ENCODE assay signal across 9 cellular contexts in genomic region chr20:21503345-21503744, GRCh38. TPM values are rescaled to one million over a fixed set of nuclear protein-coding genes. Genes with fewer than 3 reads are reported as not detected.
DNase-seq lines count a peak whose midpoint lies in the region; ATAC-seq, FAIRE-seq and TF ChIP-seq lines count a peak whose summit lies in the region.
"Had no signal": no experiment of that assay in that cellular context is flagged by ENCODE, and none has a peak within 500 bp of the region (broad histone marks: within the 10 kb centered on the region; RNA-seq: fewer than 3 reads in every experiment).

No MANE protein-coding gene starts in this region.

- H2BK20ac ChIP-seq in H1 (ENCODE audit: low read length): no peak overlapping the region
- no peak overlapping the region for H2BK20ac ChIP-seq in H9 (ENCODE audit: low read depth, low read length, poor library complexity, severe bottlenecking)

- POLR2A ChIA-PET in H1 (lab: Charles Lee; ENCODE audit: partially characterized antibody): interaction anchor here (1.8 kb wide), 1 partner anchor 18 kb away, joined by 4 read pairs; no protein-coding TSS in a partner anchor

- peaks cover 0 to 2% of the 10 kb centered on the region in 2 experiments; a peak in 3 of 5 replicates for H3K9me3 Mint-ChIP-seq in H9

- no peak overlapping the region for H3K27ac Mint-ChIP-seq in H9

- H2BK15ac ChIP-seq in H1 (ENCODE audit: low read length): peak overlapping the region; percentile 1; the same call in 1 of the 2 replicates
- H2BK15ac ChIP-seq in H9 (ENCODE audit: low read depth, low read length): no peak overlapping the region
- H2BK15ac ChIP-seq in mesendoderm (replicated peaks; ENCODE audit: low read depth): no peak overlapping the region

- no peak overlapping the region for H3K4ac ChIP-seq in H1 (replicated peaks; ENCODE audit: insufficient read length, low read depth, low read length)
- H3K4ac ChIP-seq in H9 (ENCODE audit: low read depth, low read length): no peak overlapping the region
- no peak overlapping the region for H3K4ac ChIP-seq in mesendoderm (ENCODE audit: low read depth, low read length)

- H3K27ac ChIP-seq in H1 (ENCODE audit: low read depth, low read length) (no peak overlapping the region), H9 (ENCODE audit: insufficient read length, low read depth, low read length) (no peak overlapping the region), upper lobe of right lung (no peak overlapping the region), mesendoderm (ENCODE audit: low read depth, low read length) (no peak overlapping the region)

- no peak for FAIRE-seq in H1 (lab: Jason Lieb, UNC)

- TF ChIP-seq POLR2A in H1 (IDR thresholded peaks at IDR 0.05; ENCODE audit: control extremely low read depth in 1 of 2, low read depth in 2 of 2, low read length in 2 of 2): no peak

- H2AK5ac ChIP-seq in H1 (ENCODE audit: low read depth, low read length) (no peak overlapping the region), H9 (ENCODE audit: insufficient read length, low read length) (no peak overlapping the region), mesendoderm (ENCODE audit: low read length) (no peak overlapping the region)

- TF ChIP-seq EP300 in H1 (IDR thresholded peaks at IDR 0.05; ENCODE audit: borderline replicate concordance in 1 of 2, low read depth in 2 of 2, low read length in 2 of 2): no peak

- DNase-seq in GM13976 (ENCODE audit: low spot score) (peak; percentile 70), H1 (ENCODE audit: low read depth in 1 of 2, low spot score in 2 of 2) (no peak), SW 1271 (lab: John Stamatoyannopoulos, UW) (no peak), H9 (no peak), upper lobe of right lung (no peak), mesendoderm (no peak)

- H2BK5ac ChIP-seq in H1 (ENCODE audit: low read depth, low read length) (no peak overlapping the region), H9 (ENCODE audit: insufficient read length, low read length) (no peak overlapping the region), mesendoderm (ENCODE audit: low read length) (no peak overlapping the region)

- H3K4me3 ChIP-seq in H1 (ENCODE audit: extremely low read depth in 1 of 4, insufficient read depth in 2 of 4, low read depth in 3 of 4, low read length in 4 of 4) (no peak overlapping the region), upper lobe of right lung (no peak overlapping the region), mesendoderm (ENCODE audit: low read length) (no peak overlapping the region)

- H4K5ac ChIP-seq in H1 (ENCODE audit: insufficient read length, low read depth, low read length) (no peak overlapping the region), H9 (ENCODE audit: insufficient read length, low read depth, low read length) (no peak overlapping the region), mesendoderm (ENCODE audit: low read length) (no peak overlapping the region)

- in situ Hi-C loops in GM13976 (cut with MboI; ENCODE audit: low sequenced_read_pairs, unreplicated experiment): loop anchor here (5.0 to 25.0 kb wide), 4 partner anchors 266 to 1141 kb away; partner anchors contain the start of genes INSM1 and LINC00237

- H3K23ac ChIP-seq in H1 (ENCODE audit: insufficient read length) (no peak overlapping the region), H9 (ENCODE audit: insufficient read length, low read depth, low read length) (no peak overlapping the region), mesendoderm (ENCODE audit: low read length) (no peak overlapping the region)

- intact Hi-C loops in upper lobe of right lung (cut with DNase I): loop anchor here (10.0 kb wide), 1 partner anchor 639 kb away; no protein-coding TSS in a partner anchor

- TF ChIP-seq RAD21 in H1 (IDR thresholded peaks at IDR 0.05 in 1 of 2, conservative IDR thresholded peaks at IDR 0.05 in 1 of 2; ENCODE audit: low read depth in 2 of 2, low read length in 2 of 2): no peak

- no peak overlapping the region for H2BK12ac ChIP-seq in H1 (ENCODE audit: low read depth, low read length)
- H2BK12ac ChIP-seq in H9 (ENCODE audit: insufficient read length, low read depth, low read length): no peak overlapping the region

- H3K79me2 ChIP-seq in H1 (ENCODE audit: control insufficient read depth in 1 of 2, insufficient read depth in 2 of 2, low read length in 2 of 2) (no peaks in the 10 kb centered on the region), H9 (ENCODE audit: insufficient read depth, low read length) (no peaks in the 10 kb centered on the region), mesendoderm (ENCODE audit: control insufficient read depth, insufficient read depth, low read length) (no peaks in the 10 kb centered on the region)

- H3K4me1 ChIP-seq in H1 (replicated peaks in 1 of 4; ENCODE audit: control insufficient read depth in 3 of 4, insufficient read depth in 4 of 4, low read length in 3 of 4) (peaks cover 6 to 24% (median 10%) of the 10 kb centered on the region in 4 experiments), H9 (ENCODE audit: insufficient read depth, low read length) (no peaks in the 10 kb centered on the region; the same call in none of the 2 replicates), upper lobe of right lung (peaks cover 15% of the 10 kb centered on the region), mesendoderm (ENCODE audit: control insufficient read depth, low read depth, low read length) (no peaks in the 10 kb centered on the region)

- H2AFZ ChIP-seq in H1 (ENCODE audit: low read length) (no peak overlapping the region), H9 (ENCODE audit: low read length) (no peak overlapping the region)

- peak; percentile 94 for ATAC-seq in GM21515 (IDR thresholded peaks at IDR 0.05; ENCODE audit: unreplicated experiment)
- peak; percentile 87 for ATAC-seq in HG03520 (IDR thresholded peaks at IDR 0.05; ENCODE audit: unreplicated experiment)
- ATAC-seq in upper lobe of right lung: no peak
- ATAC-seq: HCT116 had no signal

- no peak overlapping the region for H4K91ac ChIP-seq in H1 (replicated peaks; ENCODE audit: insufficient read length, low read length)
- H4K91ac ChIP-seq in H9 (ENCODE audit: insufficient read length, low read depth, low read length): no peak overlapping the region

- no peaks in the 10 kb centered on the region for H3K79me1 ChIP-seq in H1 (ENCODE audit: low read depth, low read length)
- no peaks in the 10 kb centered on the region for H3K79me1 ChIP-seq in H9 (ENCODE audit: insufficient read depth, low read depth, low read length, poor library complexity, severe bottlenecking)
- H3K79me1 ChIP-seq in mesendoderm (ENCODE audit: low read length): no peaks in the 10 kb centered on the region

- CTCF ChIA-PET in H1 (lab: Charles Lee; ENCODE audit: partially characterized antibody): interaction anchor here (0.6 to 7.1 kb wide), 21 partner anchors 8 to 671 kb away, joined by 3 to 90 read pairs (median 4); no protein-coding TSS in a partner anchor

- no peak overlapping the region for H2BK120ac ChIP-seq in H1 (replicated peaks; ENCODE audit: low read depth, low read length)
- no peak overlapping the region for H2BK120ac ChIP-seq in H9 (ENCODE audit: low read depth, low read length, poor library complexity, severe bottlenecking)
- H2BK120ac ChIP-seq in mesendoderm (ENCODE audit: low read depth, low read length): no peak overlapping the region

- WGBS in H1 (ENCODE audit: extremely low coverage in 1 of 2, insufficient coverage in 1 of 2, insufficient read length in 1 of 2, insufficient replicate concordance in 2 of 2, low coverage in 1 of 2, low lambda C conversion rate in 2 of 2, missing lambda C conversion rate in 1 of 2), 2 experiments: 85% methylated on average over 4 of the region's 4 CpGs; no CpG with 5 or more reads in 1 of the 2 experiments
- no CpG with 5 or more reads among the region's 4 CpGs for WGBS in H9 (ENCODE audit: extremely low coverage, insufficient read length, low lambda C conversion rate)
- no CpG with 5 or more reads among the region's 4 CpGs for WGBS in mesendoderm (ENCODE audit: extremely low coverage, insufficient coverage, low lambda C conversion rate)

- H3K18ac ChIP-seq in H1 (ENCODE audit: extremely low read depth, low read length): no peak overlapping the region
- no peak overlapping the region for H3K18ac ChIP-seq in H9 (ENCODE audit: insufficient read length, low read depth, low read length)
- no peak overlapping the region for H3K18ac ChIP-seq in mesendoderm (ENCODE audit: low read length)

- no peak overlapping the region for H3K9ac ChIP-seq in H1 (replicated peaks in 1 of 4; ENCODE audit: extremely low read depth in 1 of 4, low read depth in 3 of 4, low read length in 3 of 4)
- no peak overlapping the region for H3K9ac ChIP-seq in H9 (ENCODE audit: extremely low read depth, insufficient read length, low read length)
- H3K9ac ChIP-seq in mesendoderm (ENCODE audit: low read length): no peak overlapping the region

- H3K4me2 ChIP-seq in H1 (ENCODE audit: insufficient read depth in 1 of 2, low read depth in 2 of 2, low read length in 2 of 2): no peak overlapping the region
- H3K4me2 ChIP-seq in H9 (ENCODE audit: insufficient read depth, insufficient read length, low read length): no peak overlapping the region
- no peak overlapping the region for H3K4me2 ChIP-seq in mesendoderm (ENCODE audit: low read length)

- no peak overlapping the region for H3T11ph ChIP-seq in H9 (ENCODE audit: low read length)

- H3K4me3 Mint-ChIP-seq in H9: no peak overlapping the region

- peaks cover 0 to 7% (median 4%) of the 10 kb centered on the region in 3 experiments; a peak in 4 of 7 replicates for H3K36me3 Mint-ChIP-seq in H9 (ENCODE audit: insufficient read depth in 1 of 3, low read depth in 3 of 3)

- H3K23me2 ChIP-seq in H1 (ENCODE audit: low read depth, low read length) (peaks cover 6% of the 10 kb centered on the region; the same call in 1 of the 2 replicates), H9 (ENCODE audit: insufficient read length, low read depth, low read length, poor library complexity, severe bottlenecking) (peaks cover 10% of the 10 kb centered on the region)

- peaks cover 0 to 4% (median 0%) of the 10 kb centered on the region in 4 experiments; a peak in 1 of 8 replicates for H3K36me3 ChIP-seq in H1 (ENCODE audit: control insufficient read depth in 2 of 4, insufficient read depth in 4 of 4, low read length in 3 of 4)
- no peaks in the 10 kb centered on the region for H3K36me3 ChIP-seq in upper lobe of right lung
- no peaks in the 10 kb centered on the region for H3K36me3 ChIP-seq in mesendoderm (ENCODE audit: control insufficient read depth, insufficient read depth, low read length)

- peaks cover 23 to 40% of the 10 kb centered on the region in 2 experiments for H3K4me1 Mint-ChIP-seq in H9

- no peak for TF ChIP-seq CTCF in GM13976 (IDR thresholded peaks at IDR 0.05; ENCODE audit: borderline replicate concordance, control extremely low read depth, extremely low read depth, insufficient read depth, missing control alignments)
- no peak for TF ChIP-seq CTCF in H1 (IDR thresholded peaks at IDR 0.05; ENCODE audit: control extremely low read depth in 1 of 3, insufficient read depth in 1 of 3, low read depth in 1 of 3, low read length in 3 of 3)
- no peak for TF ChIP-seq CTCF in H9 (conservative IDR thresholded peaks at IDR 0.05)
- TF ChIP-seq CTCF in upper lobe of right lung (IDR thresholded peaks at IDR 0.05): no peak

- H3K27me3 ChIP-seq in H1 (replicated peaks in 1 of 4; ENCODE audit: control insufficient read depth in 3 of 4, extremely low read depth in 1 of 4, insufficient read depth in 3 of 4, low read length in 3 of 4) (peaks cover 28 to 49% (median 40%) of the 10 kb centered on the region in 4 experiments), H9 (ENCODE audit: insufficient read depth, low read length) (peaks cover 20% of the 10 kb centered on the region), upper lobe of right lung (peaks cover 78% of the 10 kb centered on the region), mesendoderm (ENCODE audit: insufficient read depth, low read length, poor library complexity) (peaks cover 18% of the 10 kb centered on the region)

- H3K27me3 Mint-ChIP-seq in H9 (ENCODE audit: low read depth): peaks cover 86% of the 10 kb centered on the region

- H3K9me3 ChIP-seq in H1 (ENCODE audit: insufficient read depth in 2 of 2, low read depth in 1 of 2, low read length in 1 of 2) (no peaks in the 10 kb centered on the region), H9 (ENCODE audit: control insufficient read depth, low read depth, low read length) (no peaks in the 10 kb centered on the region), upper lobe of right lung (no peaks in the 10 kb centered on the region)

- H4K20me1 ChIP-seq in H1 (replicated peaks in 1 of 2; ENCODE audit: control insufficient read depth in 1 of 2, insufficient read depth in 2 of 2, low read length in 2 of 2) (peaks cover 8 to 11% of the 10 kb centered on the region in 2 experiments), H9 (ENCODE audit: control insufficient read depth, insufficient read depth, insufficient read length) (no peaks in the 10 kb centered on the region)

- H4K8ac ChIP-seq in H1 (ENCODE audit: extremely low read depth, insufficient read depth, low read length) (no peak overlapping the region), H9 (replicated peaks; ENCODE audit: insufficient read length, low read depth, low read length) (no peak overlapping the region), mesendoderm (ENCODE audit: low read depth, low read length) (no peak overlapping the region)

- H3K56ac ChIP-seq in H1 (replicated peaks; ENCODE audit: insufficient read length, low read depth, low read length) (no peak overlapping the region), H9 (ENCODE audit: insufficient read length, low read depth, low read length) (no peak overlapping the region), mesendoderm (ENCODE audit: low read length) (no peak overlapping the region)

- no peak overlapping the region for H3K14ac ChIP-seq in H1 (ENCODE audit: insufficient read length)
- no peak overlapping the region; the same call in 1 of the 2 replicates for H3K14ac ChIP-seq in H9 (ENCODE audit: insufficient read depth, low read length)

RNA-seq across cellular contexts. Expression of gene NKX2-2, which starts 10.5 kb away (rescaled TPM):
- not detected in 2 replicates for total RNA-seq in H1 (2021; fragmentation: NEBNext Ultra II Directional; extraction: Animal tissue kit (Norgen Biotek cat#: 25700))
- not detected in 2 replicates for polyA plus RNA-seq in H1 (2011; rRNA removed)
- not detected for polyA plus RNA-seq in H1 (2011; cell fraction: cytosol; rRNA removed)
- polyA plus RNA-seq in H1 (2011; cell fraction: nucleus; rRNA removed): not detected
- not detected in 4 replicates for polyA plus RNA-seq in H1 (2012, experiment 1 of 2)
- polyA plus RNA-seq in H1 (2012, experiment 2 of 2): not detected
- polyA plus RNA-seq in H1 (2013, experiment 1 of 2): 0.06 TPM
- polyA plus RNA-seq in H1 (2013, experiment 2 of 2): not detected
- polyA minus RNA-seq in H1 (2011; rRNA and poly(A)+ RNA removed): not detected in 2 replicates
- polyA minus RNA-seq in H1 (2011; cell fraction: cytosol; rRNA and poly(A)+ RNA removed): not detected
- polyA minus RNA-seq in H1 (2011; cell fraction: nucleus; rRNA and poly(A)+ RNA removed): not detected
- 0.11 TPM in 1 of 2 replicates, not detected in the other for total RNA-seq in H9 (2021)
- total RNA-seq in upper lobe of right lung: not detected
- 0.03 TPM for polyA plus RNA-seq in mesendoderm (2013, experiment 1 of 2)
- 0.03 TPM for polyA plus RNA-seq in mesendoderm (2013, experiment 2 of 2)
